ENCODE assay signal across 8 cellular contexts in the genomic region with DNA sequence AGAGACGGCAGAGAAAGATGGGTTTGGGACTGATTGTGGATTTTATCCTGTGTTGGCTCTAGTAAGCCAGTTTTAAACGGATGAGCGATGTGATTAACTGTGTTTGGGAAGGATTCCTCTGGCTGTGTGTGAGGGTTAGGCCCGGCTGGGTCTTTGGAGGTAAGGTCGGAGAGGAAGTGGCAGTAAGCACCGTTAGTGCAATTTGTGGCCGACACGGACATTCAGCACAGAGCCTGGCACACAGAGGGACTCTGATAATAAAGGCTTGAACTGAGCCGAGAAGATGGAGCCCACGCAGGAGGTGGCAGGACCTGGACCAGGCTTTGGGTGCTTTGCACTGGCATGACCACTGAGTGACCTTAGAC. TPM values are rescaled to one million over a fixed set of nuclear protein-coding genes. Genes with fewer than 3 reads are reported as not detected.
DNase-seq lines count a peak whose midpoint lies in the region; ATAC-seq and TF ChIP-seq lines count a peak whose summit lies in the region.

No MANE protein-coding gene starts in this region.

- peaks cover 43 to 66% of the 10 kb centered on the region in 2 donors for H3K4me1 ChIP-seq in adrenal gland (replicated peaks in 1 of 2)
- H3K4me1 ChIP-seq in right lobe of liver = peaks cover 0 to 34% (median 10%) of the 10 kb centered on the region in 4 donors
- peaks cover 15 to 30% (median 27%) of the 10 kb centered on the region in 4 donors for H3K4me1 ChIP-seq in transverse colon

- TF ChIP-seq POLR2A in adrenal gland (IDR thresholded peaks at IDR 0.05) (no peak), right lobe of liver (IDR thresholded peaks at IDR 0.05) (no peak), transverse colon (IDR thresholded peaks at IDR 0.05) (no peak)

- peak overlapping the region; percentile 95 for H3K4me3 Mint-ChIP-seq in activated naive CD4-positive, alpha-beta T cell treated with anti-CD3 and anti-CD28 coated beads, Interleukin-2, amount 10 ng/mL, durations not matched to agents 7 days and 5 days

- H3K27ac ChIP-seq in adrenal gland = peak overlapping the region; percentile 92 to 98 (median 93)
- H3K27ac ChIP-seq in right lobe of liver = peak overlapping the region in 2 of 3 donors; percentile 73 to 97
- H3K27ac ChIP-seq in transverse colon = peak overlapping the region; percentile 92 to 94 (median 94)

- in situ Hi-C loops in transverse colon (cut with MboI; ENCODE audit: low pct_ligation_motif_present in 1 of 4, low pct_unique_long_range_greater_than_20kb in 1 of 4, low sequenced_read_pairs in 3 of 4) = no loop called here

- no peaks in the 10 kb centered on the region for H3K27me3 Mint-ChIP-seq in activated naive CD4-positive, alpha-beta T cell treated with anti-CD3 and anti-CD28 coated beads, Interleukin-2, amount 10 ng/mL, durations not matched to agents 7 days and 5 days

- no peak for DNase-seq in activated naive CD4-positive, alpha-beta T cell treated with anti-CD3 and anti-CD28 coated beads, Interleukin-2, amount 10 ng/mL, durations not matched to agents 7 days and 5 days
- no peak for DNase-seq in activated naive CD4-positive, alpha-beta T cell (lab: John Stamatoyannopoulos, UW)
- DNase-seq in adrenal gland (peak in 2 of 7 donors; percentile 26 to 59), right lobe of liver (no peak), transverse colon (no peak), NCI-H2227 (lab: John Stamatoyannopoulos, UW; ENCODE audit: unreplicated experiment) (no peak), RPMI8226 (no peak), HPDE6-E6E7 (ENCODE audit: extremely low spot score) (no peak)

- peaks cover 15% of the 10 kb centered on the region for H3K36me3 Mint-ChIP-seq in activated naive CD4-positive, alpha-beta T cell treated with anti-CD3 and anti-CD28 coated beads, Interleukin-2, amount 10 ng/mL, durations not matched to agents 7 days and 5 days

- H3K36me3 ChIP-seq in adrenal gland (replicated peaks in 1 of 2) (peaks cover 0 to 17% of the 10 kb centered on the region in 2 donors), right lobe of liver (peaks cover 0 to 7% (median under 1%) of the 10 kb centered on the region in 4 donors), transverse colon (peaks cover 0 to 1% (median 0%) of the 10 kb centered on the region in 4 donors)

- no peak for TF ChIP-seq EP300 in transverse colon (IDR thresholded peaks at IDR 0.05; ENCODE audit: low read depth)

- CTCF ChIA-PET in activated naive CD4-positive, alpha-beta T cell treated with anti-CD3 and anti-CD28 coated beads, Interleukin-2, amount 10 ng/mL, durations not matched to agents 7 days and 5 days (lab: Charles Lee) = interaction anchor here (2.3 kb wide), 1 partner anchor 75 kb away, joined by 8 read pairs; no protein-coding TSS in a partner anchor

- H3K27me3 ChIP-seq in adrenal gland (no peaks in the 10 kb centered on the region), right lobe of liver (no peaks in the 10 kb centered on the region), transverse colon (no peaks in the 10 kb centered on the region)

- peaks cover 51% of the 10 kb centered on the region for H3K4me1 Mint-ChIP-seq in activated naive CD4-positive, alpha-beta T cell treated with anti-CD3 and anti-CD28 coated beads, Interleukin-2, amount 10 ng/mL, durations not matched to agents 7 days and 5 days

- ATAC-seq in right lobe of liver = no peak

- TF ChIP-seq CTCF in adrenal gland (IDR thresholded peaks at IDR 0.05) (no peak), right lobe of liver (IDR thresholded peaks at IDR 0.05) (no peak), transverse colon (IDR thresholded peaks at IDR 0.05) (no peak)

- no peaks in the 10 kb centered on the region for H3K9me3 Mint-ChIP-seq in activated naive CD4-positive, alpha-beta T cell treated with anti-CD3 and anti-CD28 coated beads, Interleukin-2, amount 10 ng/mL, durations not matched to agents 7 days and 5 days

- intact Hi-C loops in adrenal gland (cut with DNase I) = loop anchor here (5.0 to 10.0 kb wide), 3 partner anchors 41 to 174 kb away; partner anchors contain the start of gene PAFAH2 (in 1 of the 2)
- intact Hi-C loops in right lobe of liver (cut with DNase I) = no loop called here
- intact Hi-C loops in transverse colon (cut with DNase I; ENCODE audit: low total_unique reads) = no loop called here

- 14 to 24% (median 20%) methylated on average over 9 to 10 of the region's 10 CpGs for WGBS in adrenal gland, 4 donors
- WGBS in right lobe of liver (ENCODE audit: insufficient coverage, low coverage, low lambda C conversion rate, missing lambda C conversion rate) = 11% methylated on average over 8 of the region's 10 CpGs
- WGBS in transverse colon (ENCODE audit: low coverage in 1 of 2), 2 donors = 10 to 20% methylated on average over 2 to 10 of the region's 10 CpGs

- no peaks in the 10 kb centered on the region for H3K9me3 ChIP-seq in adrenal gland (replicated peaks in 1 of 3)
- no peaks in the 10 kb centered on the region for H3K9me3 ChIP-seq in right lobe of liver
- H3K9me3 ChIP-seq in transverse colon = no peaks in the 10 kb centered on the region

- peak overlapping the region; percentile 94 for H3K27ac Mint-ChIP-seq in activated naive CD4-positive, alpha-beta T cell treated with anti-CD3 and anti-CD28 coated beads, Interleukin-2, amount 10 ng/mL, durations not matched to agents 7 days and 5 days

- peak overlapping the region; percentile 26 to 99 (median 82) for H3K4me3 ChIP-seq in adrenal gland
- H3K4me3 ChIP-seq in right lobe of liver = peak overlapping the region; percentile 72 to 99 (median 94)
- H3K4me3 ChIP-seq in transverse colon = peak overlapping the region; percentile 81 to 98 (median 90)

RNA-seq across cellular contexts. Expression of gene MTFR1L, which starts 1.3 kb away (rescaled TPM):
- 100 to 1,000 TPM; 116 to 285 (median 184) TPM for total RNA-seq in adrenal gland
- polyA plus RNA-seq in adrenal gland = 100 to 1,000 TPM; 157 to 298 (median 284) TPM
- 10 to 100 TPM; 30.8 to 48.9 (median 43.3) TPM for total RNA-seq in right lobe of liver
- total RNA-seq in transverse colon = 100 to 1,000 TPM in 1 of 4 donors, 10 to 100 TPM in 3; 73.2 to 125 (median 93.6) TPM

RNA-seq across cellular contexts. Expression of gene SELENON, which starts 21.1 kb away (rescaled TPM):
- total RNA-seq in adrenal gland (100 to 1,000 TPM in 1 of 8 donors, 10 to 100 TPM in 7; 25.1 to 105 (median 75.5) TPM), right lobe of liver (10 to 100 TPM; 11.9 to 21.8 (median 17.8) TPM), transverse colon (10 to 100 TPM; 17.1 to 68.1 (median 24.4) TPM)
- 10 to 100 TPM; 35.6 to 75.9 (median 37.7) TPM for polyA plus RNA-seq in adrenal gland

RNA-seq across cellular contexts. Expression of gene AUNIP, which starts 38.2 kb away (rescaled TPM):
- total RNA-seq in adrenal gland (1 to 10 TPM in 2 of 8 donors, under 1 TPM in 6; 0.24 to 1.5 (median 0.75) TPM), right lobe of liver (under 1 TPM in 2 of 6 experiments, not detected in 4; 0.43 to 0.56 TPM), transverse colon (under 1 TPM in 1 of 4 donors, not detected in 3; 0.41 TPM)
- 1 to 10 TPM in 1 of 3 donors, under 1 TPM in 2; 0.56 to 1.2 (median 0.74) TPM for polyA plus RNA-seq in adrenal gland

RNA-seq across cellular contexts. Expression of gene PAQR7, which starts 54.4 kb away (rescaled TPM):
- 10 to 100 TPM; 31.1 to 71.8 (median 40.9) TPM for total RNA-seq in adrenal gland
- 10 to 100 TPM; 19.9 to 26.1 (median 20.6) TPM for polyA plus RNA-seq in adrenal gland
- 1 to 10 TPM in 5 of 6 experiments, under 1 TPM in 1; 0.74 to 4.8 (median 2.4) TPM for total RNA-seq in right lobe of liver
- total RNA-seq in transverse colon = 1 to 10 TPM in 3 of 4 donors, not detected in 1; 2.0 to 2.4 (median 2.4) TPM

Comparison
In these comparisons a context has a peak if more than half of its experiments do, and no peak if none do; other contexts are left out.
1. intact Hi-C loops: an anchor here in adrenal gland (5.0 to 10.0 kb wide); none called in right lobe of liver and transverse colon.